8 cellular contexts compared by ENCODE assay signal in genomic region chr7:102431617-102432298, GRCh38. TPM values are rescaled to one million over a fixed set of nuclear protein-coding genes. Genes with fewer than 3 reads are reported as not detected.
DNase-seq lines count a peak whose midpoint lies in the region; TF ChIP-seq lines count a peak whose summit lies in the region.

No MANE protein-coding gene starts in this region.

- H3K36me3 Mint-ChIP-seq in activated T-helper 2 cell treated with anti-CD3 and anti-CD28 coated beads, Interferon-gamma antibody, Interleukin-2, Interleukin-4, amounts not matched to agents 10 μg/mL and 5 μg/mL and 100 μg/mL, durations not matched to agents 14 hours and 24 hours and 36 hours (ENCODE audit: low read depth): peaks cover 26% of the 10 kb centered on the region

- no peaks in the 10 kb centered on the region for H3K9me3 ChIP-seq in A673 (ENCODE audit: low read depth, low read length, poor library complexity, severe bottlenecking)

- CTCF ChIA-PET in A673 (lab: Charles Lee): no interaction called here

- peak overlapping the region; percentile 89 for H3K27ac Mint-ChIP-seq in activated T-helper 2 cell treated with anti-CD3 and anti-CD28 coated beads, Interferon-gamma antibody, Interleukin-2, Interleukin-4, amounts not matched to agents 10 μg/mL and 5 μg/mL and 100 μg/mL, durations not matched to agents 14 hours and 24 hours and 36 hours

- H3K4me1 ChIP-seq in A673 (ENCODE audit: insufficient read depth, low read length, poor library complexity, severe bottlenecking): peaks cover 33% of the 10 kb centered on the region

- POLR2A ChIA-PET in A673 (lab: Charles Lee; ENCODE audit: low non-redundant PET): no interaction called here

- DNase-seq in A673 (ENCODE audit: low spot score) (peak; percentile 76), NCI-H69 (lab: John Stamatoyannopoulos, UW) (peak; percentile 67), kidney glomerular epithelial cell (lab: John Stamatoyannopoulos, UW) (peak; percentile 75), HuH-7.5 (ENCODE audit: low spot score) (no peak), H4 (ENCODE audit: low spot score) (no peak)
- peak; percentile 55 for DNase-seq in activated T-helper 2 cell treated with anti-CD3 and anti-CD28 coated beads, Interferon-gamma antibody, Interleukin-2, Interleukin-4, amounts not matched to agents 10 μg/mL and 5 μg/mL and 100 μg/mL, durations not matched to agents 14 hours and 24 hours and 36 hours (ENCODE audit: low spot score)
- DNase-seq in stimulated activated CD8-positive, alpha-beta memory T cell treated with anti-CD3 and anti-CD28 coated beads, Interleukin-4, amount 100 ng/mL, for 24 hours (ENCODE audit: low read depth): peak; percentile 15

- H3K27ac ChIP-seq in A673 (ENCODE audit: low read depth, low read length, poor library complexity, severe bottlenecking): peak overlapping the region; percentile 65

- TF ChIP-seq CTCF in A673 (conservative IDR thresholded peaks at IDR 0.05; ENCODE audit: low read depth, low read length): no peak

- peaks cover 43% of the 10 kb centered on the region for H3K4me1 Mint-ChIP-seq in activated T-helper 2 cell treated with anti-CD3 and anti-CD28 coated beads, Interferon-gamma antibody, Interleukin-2, Interleukin-4, amounts not matched to agents 10 μg/mL and 5 μg/mL and 100 μg/mL, durations not matched to agents 14 hours and 24 hours and 36 hours (ENCODE audit: low read depth)

- H3K27me3 ChIP-seq in A673 (replicated peaks; ENCODE audit: insufficient read depth, low read depth, low read length, poor library complexity): no peaks in the 10 kb centered on the region

- peak overlapping the region; percentile 72 for H3K4me3 Mint-ChIP-seq in activated T-helper 2 cell treated with anti-CD3 and anti-CD28 coated beads, Interferon-gamma antibody, Interleukin-2, Interleukin-4, amounts not matched to agents 10 μg/mL and 5 μg/mL and 100 μg/mL, durations not matched to agents 14 hours and 24 hours and 36 hours (ENCODE audit: low read depth)

- no peaks in the 10 kb centered on the region for H3K36me3 ChIP-seq in A673 (ENCODE audit: insufficient read depth, low read length, poor library complexity, severe bottlenecking)

- no TSS peak for BruUV-seq in A673 (replicated peaks; lab: Mats Ljungman, UMichigan)

- no peaks in the 10 kb centered on the region for H3K9me3 Mint-ChIP-seq in activated T-helper 2 cell treated with anti-CD3 and anti-CD28 coated beads, Interferon-gamma antibody, Interleukin-2, Interleukin-4, amounts not matched to agents 10 μg/mL and 5 μg/mL and 100 μg/mL, durations not matched to agents 14 hours and 24 hours and 36 hours

- intact Hi-C loops in A673 (cut with micrococcal nuclease; ENCODE audit: unreplicated experiment): no loop called here
- intact Hi-C loops in activated T-helper 2 cell treated with anti-CD3 and anti-CD28 coated beads, Interferon-gamma antibody, Interleukin-2, Interleukin-4, amounts not matched to agents 10 μg/mL and 5 μg/mL and 100 μg/mL, durations not matched to agents 14 hours and 24 hours and 36 hours (cut with micrococcal nuclease): loop anchor here (2.0 kb wide), 1 partner anchor 17 kb away; no protein-coding TSS in a partner anchor

- H3K4me3 ChIP-seq in A673 (ENCODE audit: low read depth, low read length, poor library complexity, severe bottlenecking): no peak overlapping the region

- TF ChIP-seq POLR2A in GM19193 (IDR thresholded peaks at IDR 0.05; ENCODE audit: extremely low read depth, insufficient read depth, insufficient read length): peak; percentile 50

- no peaks in the 10 kb centered on the region for H3K27me3 Mint-ChIP-seq in activated T-helper 2 cell treated with anti-CD3 and anti-CD28 coated beads, Interferon-gamma antibody, Interleukin-2, Interleukin-4, amounts not matched to agents 10 μg/mL and 5 μg/mL and 100 μg/mL, durations not matched to agents 14 hours and 24 hours and 36 hours (ENCODE audit: low read depth)

RNA-seq across cellular contexts. Expression of gene ORAI2, which starts 1.6 kb away (rescaled TPM):
- total RNA-seq in A673 (2021): 35.2 and 37.0 TPM in 2 replicates
- 53.5 and 53.8 TPM in 2 replicates for total RNA-seq in activated T-helper 2 cell treated with anti-CD3 and anti-CD28 coated beads, Interferon-gamma antibody, Interleukin-2, Interleukin-4, amounts not matched to agents 10 μg/mL and 5 μg/mL and 100 μg/mL, durations not matched to agents 14 hours and 24 hours and 36 hours
- 35.9 and 37.3 TPM in 2 replicates for total RNA-seq in H4 (2014; rRNA removed; shearing (Covaris generic))

RNA-seq across cellular contexts. Expression of gene ALKBH4, which starts 32.9 kb away (rescaled TPM):
- 17.0 and 17.7 TPM in 2 replicates for total RNA-seq in A673 (2021)
- 8.9 and 10.0 TPM in 2 replicates for total RNA-seq in activated T-helper 2 cell treated with anti-CD3 and anti-CD28 coated beads, Interferon-gamma antibody, Interleukin-2, Interleukin-4, amounts not matched to agents 10 μg/mL and 5 μg/mL and 100 μg/mL, durations not matched to agents 14 hours and 24 hours and 36 hours
- total RNA-seq in H4 (2014; rRNA removed; shearing (Covaris generic)): 45.7 and 52.7 TPM in 2 replicates

RNA-seq across cellular contexts. Expression of gene LRWD1, which starts 33.0 kb away (rescaled TPM):
- total RNA-seq in A673 (2021): 43.8 and 48.5 TPM in 2 replicates
- total RNA-seq in activated T-helper 2 cell treated with anti-CD3 and anti-CD28 coated beads, Interferon-gamma antibody, Interleukin-2, Interleukin-4, amounts not matched to agents 10 μg/mL and 5 μg/mL and 100 μg/mL, durations not matched to agents 14 hours and 24 hours and 36 hours: 21.8 and 22.0 TPM in 2 replicates
- total RNA-seq in H4 (2014; rRNA removed; shearing (Covaris generic)): 30.6 and 42.1 TPM in 2 replicates

RNA-seq across cellular contexts. Expression of gene PRKRIP1, which starts 35.6 kb away (rescaled TPM):
- total RNA-seq in A673 (2021): 24.9 and 30.8 TPM in 2 replicates
- total RNA-seq in activated T-helper 2 cell treated with anti-CD3 and anti-CD28 coated beads, Interferon-gamma antibody, Interleukin-2, Interleukin-4, amounts not matched to agents 10 μg/mL and 5 μg/mL and 100 μg/mL, durations not matched to agents 14 hours and 24 hours and 36 hours: 25.7 and 30.0 TPM in 2 replicates
- 20.9 and 24.5 TPM in 2 replicates for total RNA-seq in H4 (2014; rRNA removed; shearing (Covaris generic))

RNA-seq across cellular contexts. Expression of gene POLR2J, which starts 47.0 kb away (rescaled TPM):
- total RNA-seq in A673 (2021): 52.2 and 60.9 TPM in 2 replicates
- 46.8 and 52.2 TPM in 2 replicates for total RNA-seq in activated T-helper 2 cell treated with anti-CD3 and anti-CD28 coated beads, Interferon-gamma antibody, Interleukin-2, Interleukin-4, amounts not matched to agents 10 μg/mL and 5 μg/mL and 100 μg/mL, durations not matched to agents 14 hours and 24 hours and 36 hours
- 42.0 and 53.2 TPM in 2 replicates for total RNA-seq in H4 (2014; rRNA removed; shearing (Covaris generic))

Comparison
In these comparisons a context has a peak if more than half of its experiments do, and no peak if none do; other contexts are left out.
1. DNase-seq: peak in A673 (single experiment), NCI-H69 (single experiment), activated T-helper 2 cell treated with anti-CD3 and anti-CD28 coated beads, Interferon-gamma antibody, Interleukin-2, Interleukin-4, amounts not matched to agents 10 μg/mL and 5 μg/mL and 100 μg/mL, durations not matched to agents 14 hours and 24 hours and 36 hours (single experiment), kidney glomerular epithelial cell (single experiment) and stimulated activated CD8-positive, alpha-beta memory T cell treated with anti-CD3 and anti-CD28 coated beads, Interleukin-4, amount 100 ng/mL, for 24 hours (single experiment); none in HuH-7.5 (single experiment) and H4 (single experiment).